Comparison of ENCODE assay signal across 26 cellular contexts in the genomic region with DNA sequence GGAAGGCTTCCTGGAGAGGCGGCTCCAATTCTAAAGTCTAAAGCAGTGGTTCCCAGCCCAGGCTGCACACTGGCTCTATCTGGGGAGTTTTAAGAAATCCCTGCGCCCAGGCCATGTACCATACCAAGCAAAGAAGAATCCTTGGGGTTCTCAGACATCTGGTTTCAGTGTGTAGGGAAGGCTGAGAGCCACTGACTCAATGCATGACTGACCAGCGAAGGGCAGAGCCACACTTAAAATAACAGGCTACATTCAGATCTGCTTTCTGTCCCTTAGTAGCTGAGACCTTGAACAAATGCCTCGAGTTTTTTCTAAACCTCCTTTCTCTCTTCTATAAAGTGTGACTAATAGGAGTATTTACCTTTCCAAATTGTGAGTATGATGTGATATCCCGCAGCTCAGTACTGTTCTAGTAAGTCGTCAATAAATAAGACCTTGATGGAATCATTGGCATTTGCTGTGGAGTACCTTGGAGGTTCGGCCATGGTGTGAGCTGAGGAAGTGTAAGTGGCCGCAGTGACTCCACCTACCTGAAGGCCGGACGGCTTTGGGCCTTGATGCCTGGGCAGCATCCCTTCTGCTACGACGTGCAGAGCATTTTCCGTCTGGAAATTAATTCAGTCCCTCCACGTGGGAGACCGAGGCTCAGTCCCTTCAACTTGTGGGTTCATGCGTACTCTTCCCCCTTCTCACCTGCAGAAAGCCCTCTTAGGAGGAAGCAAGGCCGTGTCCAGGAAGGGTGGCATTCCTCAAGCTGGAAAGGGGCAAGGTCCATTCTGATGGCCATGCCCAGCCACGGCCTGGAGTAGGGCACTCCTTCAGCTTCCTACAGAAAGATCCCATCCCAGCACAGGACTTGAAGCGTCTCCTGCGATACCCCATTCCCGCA. TPM values are rescaled to one million over a fixed set of nuclear protein-coding genes. Genes with fewer than 3 reads are reported as not detected.
"Had no signal": no experiment of that assay in that cellular context is flagged by ENCODE, and none has a peak within 500 bp of the region (broad histone marks: within the 10 kb centered on the region; RNA-seq: fewer than 3 reads in every experiment).

No MANE protein-coding gene starts in this region.

- H3K27me3 ChIP-seq: gastroesophageal sphincter, pancreas, right atrium auricular region had no signal

- ATAC-seq: activated T-cell treated with anti-CD3 and anti-CD28 coated beads, Interleukin-2, amount 50 U/mL, for 4 hours; activated T-helper 17 cell treated with anti-CD3 and anti-CD28 coated beads, Interleukin-2, amount 50 U/mL, for 72 hours; gastroesophageal sphincter; left lung; pancreas; stimulated activated naive CD8-positive, alpha-beta T cell treated with anti-CD3 and anti-CD28 coated beads, Interleukin-15, Interleukin-2, amounts not matched to agents 100 U/mL and 50 U/mL, for 24 hours had no signal

- H3K9me3 Mint-ChIP-seq: activated T-helper 17 cell treated with anti-CD3 and anti-CD28 coated beads, Interleukin-2, amount 50 U/mL, for 72 hours; type B pancreatic cell had no signal

- DNase-seq: activated CD4-positive, alpha-beta T cell treated with anti-CD3 and anti-CD28 coated beads for 48 hours; activated CD4-positive, alpha-beta T cell treated with anti-CD3 and anti-CD28 coated beads, Interleukin-2, amount 50 U/mL, for 48 hours; activated naive CD4-positive, alpha-beta T cell; activated T-cell treated with anti-CD3 and anti-CD28 coated beads, Interleukin-2, amount 50 U/mL, for 4 hours; anterior cingulate cortex; effector memory CD4-positive, alpha-beta T cell; erythroblast; hypothalamus; immature natural killer cell; mesendoderm; naive B cell; nephron progenitor cell; stimulated activated CD4-positive, alpha-beta T cell treated with anti-CD3 and anti-CD28 coated beads, Interleukin-2, amount 100 ng/mL, for 48 hours; stimulated activated naive CD8-positive, alpha-beta T cell treated with anti-CD3 and anti-CD28 coated beads, Interleukin-15, Interleukin-2, amounts not matched to agents 100 U/mL and 50 U/mL, for 24 hours had no signal

- H3K4me3 Mint-ChIP-seq: activated naive CD8-positive, alpha-beta T cell; activated T-cell treated with anti-CD3 and anti-CD28 coated beads, Interleukin-2, amount 50 U/mL, for 4 hours; activated T-helper 17 cell treated with anti-CD3 and anti-CD28 coated beads, Interleukin-2, amount 50 U/mL, for 72 hours; nephron progenitor cell; type B pancreatic cell had no signal

- H3K4me1 ChIP-seq: left lung, pancreas had no signal

- H3K27ac ChIP-seq: coronary artery, dorsolateral prefrontal cortex, gastroesophageal sphincter, left lung, pancreas, right atrium auricular region, thoracic aorta had no signal

- H3K27ac Mint-ChIP-seq: activated naive CD8-positive, alpha-beta T cell; activated T-helper 17 cell treated with anti-CD3 and anti-CD28 coated beads, Interleukin-2, amount 50 U/mL, for 72 hours; naive B cell; nephron progenitor cell; type B pancreatic cell had no signal

- H3K4me3 ChIP-seq: coronary artery, dorsolateral prefrontal cortex, gastroesophageal sphincter, left lung, lung, pancreas, right atrium auricular region, thoracic aorta had no signal

- H3K9me3 ChIP-seq: gastroesophageal sphincter, left lung, pancreas, thoracic aorta had no signal

- FAIRE-seq: pancreas had no signal

- H3K36me3 ChIP-seq: gastroesophageal sphincter, left lung, pancreas, right atrium auricular region, thoracic aorta had no signal

RNA-seq across cellular contexts. Expression of gene B3GAT1, which starts 55.1 kb away (rescaled TPM):
- total RNA-seq: pulmonary artery endothelial cell had no signal
